20 cellular contexts compared by ENCODE assay signal in the genomic region with DNA sequence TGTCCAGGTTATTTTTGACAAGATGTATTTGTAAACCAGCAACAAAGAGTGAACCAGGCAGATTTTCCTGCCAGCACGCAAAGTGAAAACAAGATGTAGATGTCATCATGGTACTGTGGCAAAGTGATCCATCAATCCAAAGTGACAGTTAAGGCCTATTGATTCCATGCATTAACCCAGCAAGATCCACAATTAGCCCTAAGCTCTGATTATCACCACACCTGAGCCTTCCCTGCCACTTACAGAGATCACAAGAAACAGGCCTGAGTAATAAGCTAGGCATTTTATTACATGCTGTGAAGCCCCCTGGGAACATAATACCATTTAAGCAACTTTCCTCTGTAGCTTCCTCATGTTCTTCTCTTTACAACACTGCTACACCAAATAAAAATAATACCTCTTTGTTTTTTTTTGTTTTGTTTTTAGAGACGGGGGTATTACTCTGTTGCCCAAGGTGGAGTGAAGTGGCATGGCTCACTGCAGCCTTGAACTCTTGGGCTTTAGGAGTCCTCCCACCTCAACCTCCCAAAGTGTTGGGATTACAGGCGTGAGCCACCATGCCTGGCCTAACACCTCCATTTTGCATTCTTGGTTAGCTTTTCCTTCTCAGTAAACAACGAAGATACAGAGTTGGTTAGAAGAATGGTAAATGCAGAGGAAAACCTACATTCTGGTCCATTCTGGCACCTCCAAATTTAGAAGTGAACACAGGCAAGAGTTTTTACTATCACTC.
DNase-seq lines count a peak whose midpoint lies in the region; ATAC-seq and TF ChIP-seq lines count a peak whose summit lies in the region.
"Had no signal": no experiment of that assay in that cellular context is flagged by ENCODE, and none has a peak within 500 bp of the region (broad histone marks: within the 10 kb centered on the region; RNA-seq: fewer than 3 reads in every experiment).

No MANE protein-coding gene starts in this region.

- H3K9ac ChIP-seq in HUES6 (ENCODE audit: low read length) (no peak overlapping the region), endodermal cell (ENCODE audit: extremely low read depth, low read length, poor library complexity, severe bottlenecking) (peak overlapping the region; percentile 84), neural progenitor cell (no peak overlapping the region)

- H3K4me3 Mint-ChIP-seq in endodermal cell (peak overlapping the region; percentile 34), neural progenitor cell (peak overlapping the region; percentile 41)
- H3K4me3 Mint-ChIP-seq in activated T-helper 1 cell treated with anti-CD3 and anti-CD28 coated beads, Interleukin-12 subunit alpha, Interleukin-12 subunit beta, Interleukin-2, Interleukin-4 antibody, amounts not matched to agents 30 ng/mL and 10 ng/mL and 1 ng/mL, durations not matched to agents 14 hours and 24 hours and 36 hours = no peak overlapping the region
- H3K4me3 Mint-ChIP-seq: activated B cell treated with CpG ODN at 0.5 μM for 24 hours; activated T-helper 17 cell treated with anti-CD3 and anti-CD28 coated beads, Interleukin-2, amount 50 U/mL, for 72 hours; CD8-positive, alpha-beta T cell had no signal

- WGBS in endodermal cell (ENCODE audit: insufficient coverage in 1 of 2, insufficient read length in 1 of 2), 2 experiments = 55 to 57% methylated on average over 1 to 3 of the region's 4 CpGs

- H3K27me3 Mint-ChIP-seq in endodermal cell (ENCODE audit: insufficient read depth) = no peaks in the 10 kb centered on the region
- H3K27me3 Mint-ChIP-seq in neural progenitor cell (ENCODE audit: insufficient read depth, low read depth) = peaks cover 3% of the 10 kb centered on the region
- H3K27me3 Mint-ChIP-seq in activated T-helper 1 cell treated with anti-CD3 and anti-CD28 coated beads, Interleukin-12 subunit alpha, Interleukin-12 subunit beta, Interleukin-2, Interleukin-4 antibody, amounts not matched to agents 30 ng/mL and 10 ng/mL and 1 ng/mL, durations not matched to agents 14 hours and 24 hours and 36 hours (ENCODE audit: insufficient read depth) = peaks cover 5% of the 10 kb centered on the region

- H2AFZ ChIP-seq in neural progenitor cell (replicated peaks) = no peak overlapping the region

- H3K36me3 Mint-ChIP-seq in endodermal cell (ENCODE audit: low read depth) = peaks cover 16% of the 10 kb centered on the region
- peaks cover 26% of the 10 kb centered on the region for H3K36me3 Mint-ChIP-seq in neural progenitor cell
- H3K36me3 Mint-ChIP-seq in activated T-helper 1 cell treated with anti-CD3 and anti-CD28 coated beads, Interleukin-12 subunit alpha, Interleukin-12 subunit beta, Interleukin-2, Interleukin-4 antibody, amounts not matched to agents 30 ng/mL and 10 ng/mL and 1 ng/mL, durations not matched to agents 14 hours and 24 hours and 36 hours (ENCODE audit: low read depth) = no peaks in the 10 kb centered on the region
- H3K36me3 Mint-ChIP-seq: CD8-positive, alpha-beta T cell had no signal

- H3K27ac ChIP-seq in HUES6 (ENCODE audit: low read depth, low read length) (0 out of 2 replicates have a peak overlapping the region, but pooled peaks have one; percentile 36), endodermal cell (ENCODE audit: low read depth, low read length) (peak overlapping the region; percentile 98), neural progenitor cell (peak overlapping the region; percentile 69)
- H3K27ac ChIP-seq: HL-60, left lung, testis had no signal

- peaks cover 38% of the 10 kb centered on the region for H3F3A ChIP-seq in neural progenitor cell (ENCODE audit: low read depth)

- H3K27ac Mint-ChIP-seq in endodermal cell (peak overlapping the region; percentile 99), neural progenitor cell (peak overlapping the region; percentile 99)
- H3K27ac Mint-ChIP-seq in activated T-helper 1 cell treated with anti-CD3 and anti-CD28 coated beads, Interleukin-12 subunit alpha, Interleukin-12 subunit beta, Interleukin-2, Interleukin-4 antibody, amounts not matched to agents 30 ng/mL and 10 ng/mL and 1 ng/mL, durations not matched to agents 14 hours and 24 hours and 36 hours = no peak overlapping the region
- H3K27ac Mint-ChIP-seq: activated B cell treated with CpG ODN at 0.5 μM for 24 hours; activated T-helper 17 cell treated with anti-CD3 and anti-CD28 coated beads, Interleukin-2, amount 50 U/mL, for 72 hours; CD8-positive, alpha-beta T cell had no signal

- DNase-seq in NCI-H748 (lab: John Stamatoyannopoulos, UW; ENCODE audit: unreplicated experiment) = peak; percentile 83
- DNase-seq in endodermal cell = peak; percentile 59
- DNase-seq in neural progenitor cell (ENCODE audit: low spot score) = no peak
- no peak for DNase-seq in KG1 (lab: John Stamatoyannopoulos, UW)
- DNase-seq in activated T-helper 1 cell treated with anti-CD3 and anti-CD28 coated beads, Interleukin-12 subunit alpha, Interleukin-12 subunit beta, Interleukin-2, Interleukin-4 antibody, amounts not matched to agents 30 ng/mL and 10 ng/mL and 1 ng/mL, durations not matched to agents 14 hours and 24 hours and 36 hours (ENCODE audit: low spot score) = no peak
- DNase-seq: activated B cell treated with CpG ODN at 0.5 μM for 24 hours; activated CD8-positive, alpha-beta memory T cell treated with anti-CD3 and anti-CD28 coated beads for 24 hours; CD8-positive, alpha-beta T cell; KBM-7; left lung; stimulated activated CD4-positive, alpha-beta T cell treated with anti-CD3 and anti-CD28 coated beads, Interleukin-4, amount 100 ng/mL, for 24 hours; T-helper 1 cell; testis had no signal

- TF ChIP-seq CTCF in endodermal cell (conservative IDR thresholded peaks at IDR 0.05) (no peak), neural progenitor cell (IDR thresholded peaks at IDR 0.05) (no peak)

- H4K20me1 ChIP-seq in neural progenitor cell (ENCODE audit: low read depth) = no peaks in the 10 kb centered on the region

- no peaks in the 10 kb centered on the region for H3K36me3 ChIP-seq in HUES6 (ENCODE audit: control insufficient read depth, insufficient read depth, low read length)
- H3K36me3 ChIP-seq in endodermal cell (ENCODE audit: control insufficient read depth, insufficient read depth, low read length) = no peaks in the 10 kb centered on the region
- H3K36me3 ChIP-seq in neural progenitor cell = no peaks in the 10 kb centered on the region
- H3K36me3 ChIP-seq: left lung had no signal

- H3K4me1 ChIP-seq in HUES6 (ENCODE audit: control insufficient read depth, insufficient read depth, low read length) (peaks cover 36% of the 10 kb centered on the region), endodermal cell (ENCODE audit: control insufficient read depth, insufficient read depth, low read length) (peaks cover 37% of the 10 kb centered on the region), neural progenitor cell (peaks cover 56% of the 10 kb centered on the region)
- H3K4me1 ChIP-seq: testis had no signal

- no peak overlapping the region for H3K4me3 ChIP-seq in HUES6 (ENCODE audit: low read depth, low read length)
- peak overlapping the region; percentile 76 for H3K4me3 ChIP-seq in endodermal cell (ENCODE audit: low read length)
- H3K4me3 ChIP-seq in neural progenitor cell = peak overlapping the region; percentile 21
- H3K4me3 ChIP-seq: left lung, skin epidermis, testis had no signal

- peaks cover 62% of the 10 kb centered on the region for H3K4me1 Mint-ChIP-seq in endodermal cell
- H3K4me1 Mint-ChIP-seq in neural progenitor cell = peaks cover 69% of the 10 kb centered on the region
- H3K4me1 Mint-ChIP-seq in activated T-helper 1 cell treated with anti-CD3 and anti-CD28 coated beads, Interleukin-12 subunit alpha, Interleukin-12 subunit beta, Interleukin-2, Interleukin-4 antibody, amounts not matched to agents 30 ng/mL and 10 ng/mL and 1 ng/mL, durations not matched to agents 14 hours and 24 hours and 36 hours (ENCODE audit: low read depth) = no peaks in the 10 kb centered on the region
- H3K4me1 Mint-ChIP-seq: activated T-helper 17 cell treated with anti-CD3 and anti-CD28 coated beads, Interleukin-2, amount 50 U/mL, for 72 hours had no signal

- ATAC-seq in HG02763 (IDR thresholded peaks at IDR 0.05; ENCODE audit: unreplicated experiment) = no peak
- no peak for ATAC-seq in HG03460 (IDR thresholded peaks at IDR 0.05; ENCODE audit: unreplicated experiment)
- ATAC-seq: activated T-helper 17 cell treated with anti-CD3 and anti-CD28 coated beads, Interleukin-2, amount 50 U/mL, for 72 hours; CD8-positive, alpha-beta T cell; Right ventricle myocardium inferior had no signal

- H3K9me3 ChIP-seq in HUES6 (ENCODE audit: control insufficient read depth, insufficient read depth, low read depth, low read length) (peaks cover 6% of the 10 kb centered on the region; the same call in 1 of the 2 replicates), endodermal cell (ENCODE audit: control insufficient read depth, low read length) (peaks cover 10% of the 10 kb centered on the region), neural progenitor cell (ENCODE audit: low read depth) (no peaks in the 10 kb centered on the region)
- H3K9me3 ChIP-seq: left lung, testis had no signal

- H3K9me3 Mint-ChIP-seq in endodermal cell (peaks cover 11% of the 10 kb centered on the region), neural progenitor cell (peaks cover 17% of the 10 kb centered on the region)
- no peaks in the 10 kb centered on the region for H3K9me3 Mint-ChIP-seq in activated T-helper 1 cell treated with anti-CD3 and anti-CD28 coated beads, Interleukin-12 subunit alpha, Interleukin-12 subunit beta, Interleukin-2, Interleukin-4 antibody, amounts not matched to agents 30 ng/mL and 10 ng/mL and 1 ng/mL, durations not matched to agents 14 hours and 24 hours and 36 hours
- H3K9me3 Mint-ChIP-seq: activated B cell treated with CpG ODN at 0.5 μM for 24 hours; CD8-positive, alpha-beta T cell had no signal

- no peaks in the 10 kb centered on the region for H3K27me3 ChIP-seq in HUES6 (ENCODE audit: control insufficient read depth, insufficient read depth, low read length)
- H3K27me3 ChIP-seq in endodermal cell (ENCODE audit: control insufficient read depth, insufficient read depth, low read length, poor library complexity, severe bottlenecking) = no peaks in the 10 kb centered on the region
- no peaks in the 10 kb centered on the region for H3K27me3 ChIP-seq in neural progenitor cell
- H3K27me3 ChIP-seq: left lung, testis had no signal

- no peaks in the 10 kb centered on the region for H3K79me2 ChIP-seq in neural progenitor cell (ENCODE audit: low read depth)

- intact Hi-C loops in activated T-helper 1 cell treated with anti-CD3 and anti-CD28 coated beads, Interleukin-12 subunit alpha, Interleukin-12 subunit beta, Interleukin-2, Interleukin-4 antibody, amounts not matched to agents 30 ng/mL and 10 ng/mL and 1 ng/mL, durations not matched to agents 14 hours and 24 hours and 36 hours (cut with micrococcal nuclease) = no loop called here

- H3K4me2 ChIP-seq in neural progenitor cell = peak overlapping the region; percentile 57

Comparison
In these comparisons a context has a peak if more than half of its experiments do, and no peak if none do; other contexts are left out.
1. H3K27ac ChIP-seq: peak in every context shown above with its lines; median percentile 98 in endodermal cell; 69 in neural progenitor cell; 36 in HUES6.
2. DNase-seq: peak in NCI-H748 (single experiment) and endodermal cell (single experiment); none in neural progenitor cell (single experiment), KG1 (single experiment) and activated T-helper 1 cell treated with anti-CD3 and anti-CD28 coated beads, Interleukin-12 subunit alpha, Interleukin-12 subunit beta, Interleukin-2, Interleukin-4 antibody, amounts not matched to agents 30 ng/mL and 10 ng/mL and 1 ng/mL, durations not matched to agents 14 hours and 24 hours and 36 hours (single experiment).